Comparison of ENCODE assay signal across 16 cellular contexts in genomic region chr11:115892016-115892415, GRCh38.
"Had no signal": no experiment of that assay in that cellular context is flagged by ENCODE, and none has a peak within 500 bp of the region (broad histone marks: within the 10 kb centered on the region; RNA-seq: fewer than 3 reads in every experiment).

No MANE protein-coding gene starts in this region.

- DNase-seq: cortex of kidney; effector memory CD4-positive, alpha-beta T cell; esophagus squamous epithelium; foreskin fibroblast; mammary epithelial cell; mucosa of descending colon; natural killer cell; nucleus accumbens; ovary; right cardiac atrium; stimulated activated CD4-positive, alpha-beta T cell treated with anti-CD3 and anti-CD28 coated beads, Interleukin-2, amount 100 ng/mL, for 48 hours; stimulated activated naive CD4-positive, alpha-beta T cell treated with Interleukin-2 at 50 U/mL for 16 hours; trophoblast cell had no signal

- H3K4me1 ChIP-seq: esophagus squamous epithelium, gastroesophageal sphincter had no signal

- H3K27me3 ChIP-seq: ovary had no signal

- H3K27ac ChIP-seq: epithelial cell of prostate, esophagus squamous epithelium, gastroesophageal sphincter, ovary had no signal

- H3K4me2 ChIP-seq: smooth muscle cell had no signal

- H3K9me3 ChIP-seq: esophagus squamous epithelium, gastroesophageal sphincter, mucosa of descending colon, ovary had no signal

- H3K36me3 ChIP-seq: esophagus squamous epithelium, gastroesophageal sphincter, ovary had no signal

- H3K4me3 ChIP-seq: esophagus squamous epithelium, gastroesophageal sphincter, mucosa of descending colon, ovary, smooth muscle cell had no signal
